Comparison of ENCODE assay signal across 8 cellular contexts in genomic region chr2:131672471-131673399, GRCh38.
DNase-seq lines count a peak whose midpoint lies in the region; ATAC-seq lines count a peak whose summit lies in the region.
"Not testable (repeated sequence)": the region's sequence is repeated elsewhere in the genome, so short reads cannot be mapped to it uniquely, and the experiment has no call there.

No MANE protein-coding gene starts in this region.

- H3K27ac ChIP-seq in HUES48 (ENCODE audit: low read depth, low read length), result not testable (repeated sequence)
- H3K27ac ChIP-seq in esophagus (ENCODE audit: low read depth in 2 of 2, low read length in 1 of 2), result peak overlapping the region in 1 of 2 donors; percentile 31

- ATAC-seq in GM21723 (IDR thresholded peaks at IDR 0.05; ENCODE audit: unreplicated experiment), result peak; percentile 90
- peak; percentile 97 for ATAC-seq in stimulated activated memory B cell treated with anti-CD40 and anti-IgM and Interleukin-4, amounts not matched to agents 10 μg/mL and 1 μg/mL and 100 μg/mL, for 72 hours

- peak overlapping the region; percentile 60 for H3K4me3 ChIP-seq in HUES48 (ENCODE audit: low read depth, low read length)
- H3K4me3 ChIP-seq in esophagus (ENCODE audit: low read depth in 1 of 2, low read length in 2 of 2), result peak overlapping the region; percentile 23 to 30

- 6 to 7% methylated on average over 38 of the region's 38 CpGs for WGBS in esophagus, 2 donors

- H3K36me3 ChIP-seq in HUES48 (ENCODE audit: control insufficient read depth, insufficient read depth, low read length); esophagus (ENCODE audit: control insufficient read depth in 2 of 2, insufficient read depth in 2 of 2, low read length in 1 of 2): not testable (repeated sequence)

- peak; percentile 22 for DNase-seq in DMS53 treated with DMSO at 0.1 percent for 48 hours (lab: John Stamatoyannopoulos, UW; ENCODE audit: unreplicated experiment)
- peak; percentile 26 for DNase-seq in NOMO-1 treated with DMSO at 0.1 percent for 48 hours (lab: John Stamatoyannopoulos, UW; ENCODE audit: unreplicated experiment)
- DNase-seq in activated T-cell treated with anti-CD3 and anti-CD28 coated beads for 48 hours (ENCODE audit: low read depth), result peak; percentile 48
- DNase-seq in mucosa of gallbladder (ENCODE audit: low spot score), result peak; percentile 75

- not testable (repeated sequence) for H3K4me1 ChIP-seq in HUES48 (ENCODE audit: control insufficient read depth, insufficient read depth, low read length)
- peaks cover 7 to 20% of the 10 kb centered on the region in 2 donors for H3K4me1 ChIP-seq in esophagus (ENCODE audit: control insufficient read depth in 2 of 2, insufficient read depth in 2 of 2, low read length in 1 of 2)

- peaks cover 26% of the 10 kb centered on the region for H3K27me3 Mint-ChIP-seq in stimulated activated memory B cell treated with anti-CD40 and anti-IgM and Interleukin-4, amounts not matched to agents 10 μg/mL and 1 μg/mL and 100 μg/mL, for 72 hours

- not testable (repeated sequence) for H3K9me3 Mint-ChIP-seq in stimulated activated memory B cell treated with anti-CD40 and anti-IgM and Interleukin-4, amounts not matched to agents 10 μg/mL and 1 μg/mL and 100 μg/mL, for 72 hours

- H3K9me3 ChIP-seq in HUES48 (ENCODE audit: control insufficient read depth, insufficient read depth, low read length); esophagus (ENCODE audit: control insufficient read depth in 2 of 2, insufficient read depth in 1 of 2, low read depth in 1 of 2, low read length in 1 of 2): not testable (repeated sequence)

- H3K27ac Mint-ChIP-seq in stimulated activated memory B cell treated with anti-CD40 and anti-IgM and Interleukin-4, amounts not matched to agents 10 μg/mL and 1 μg/mL and 100 μg/mL, for 72 hours, result not testable (repeated sequence)

- peaks cover 28% of the 10 kb centered on the region for H3K27me3 ChIP-seq in HUES48 (ENCODE audit: control insufficient read depth, insufficient read depth, low read length)
- H3K27me3 ChIP-seq in esophagus (ENCODE audit: control insufficient read depth in 1 of 2, insufficient read depth in 2 of 2, low read length in 2 of 2), result not testable (repeated sequence)

- H3K36me3 Mint-ChIP-seq in stimulated activated memory B cell treated with anti-CD40 and anti-IgM and Interleukin-4, amounts not matched to agents 10 μg/mL and 1 μg/mL and 100 μg/mL, for 72 hours, result not testable (repeated sequence)

- peaks cover 32% of the 10 kb centered on the region for H3K4me1 Mint-ChIP-seq in stimulated activated memory B cell treated with anti-CD40 and anti-IgM and Interleukin-4, amounts not matched to agents 10 μg/mL and 1 μg/mL and 100 μg/mL, for 72 hours

- peak overlapping the region; percentile 72 for H3K4me3 Mint-ChIP-seq in stimulated activated memory B cell treated with anti-CD40 and anti-IgM and Interleukin-4, amounts not matched to agents 10 μg/mL and 1 μg/mL and 100 μg/mL, for 72 hours

- not testable (repeated sequence) for H3K9ac ChIP-seq in HUES48 (ENCODE audit: low read depth, low read length)

Comparison
In these comparisons a context has a peak if more than half of its experiments do, and no peak if none do; other contexts are left out.
1. DNase-seq: peak in every context shown above with its lines; median percentile 75 in mucosa of gallbladder; 48 in activated T-cell treated with anti-CD3 and anti-CD28 coated beads for 48 hours; 26 in NOMO-1 treated with DMSO at 0.1 percent for 48 hours; 22 in DMS53 treated with DMSO at 0.1 percent for 48 hours.